ENCODE assay signal across 13 cellular contexts in genomic region chr7:120997902-120998301, GRCh38. TPM values are rescaled to one million over a fixed set of nuclear protein-coding genes. Genes with fewer than 3 reads are reported as not detected.
DNase-seq lines count a peak whose midpoint lies in the region; ATAC-seq, FAIRE-seq and TF ChIP-seq lines count a peak whose summit lies in the region.
"Had no signal": no experiment of that assay in that cellular context is flagged by ENCODE, and none has a peak within 500 bp of the region (broad histone marks: within the 10 kb centered on the region; RNA-seq: fewer than 3 reads in every experiment).

No MANE protein-coding gene starts in this region.

- CTCF ChIA-PET in K562 (lab: Yijun Ruan, JAX; ENCODE audit: low intra/inter-chr PET ratio) = no interaction called here

- no peak for TF ChIP-seq POLR2A in K562 (conservative IDR thresholded peaks at IDR 0.05)

- WGBS in heart right ventricle, 2 donors = 86 to 93% methylated on average over 7 of the region's 7 CpGs
- WGBS in K562 (ENCODE audit: insufficient coverage, low coverage, missing lambda C conversion rate) = 37% methylated on average over 7 of the region's 7 CpGs

- DNase-seq in left ventricle myocardium superior = peak; percentile 35
- DNase-seq in heart right ventricle = no peak
- DNase-seq in K562 (ENCODE audit: extremely low read depth in 1 of 4, low spot score in 3 of 4) = no peak
- peak; percentile 77 for DNase-seq in pons (ENCODE audit: low spot score)
- DNase-seq in RCC 7860 (ENCODE audit: low spot score) = no peak
- DNase-seq in RKO (ENCODE audit: low spot score) = no peak
- no peak for DNase-seq in GM10266 (ENCODE audit: extremely low spot score)
- DNase-seq: activated CD4-positive, alpha-beta memory T cell treated with anti-CD3 and anti-CD28 coated beads, Interleukin-2, amount 10 ng/mL, durations not matched to agents 7 days and 5 days; cerebellar nuclear complex; spleen had no signal

- H3K9ac ChIP-seq in K562 (ENCODE audit: insufficient read depth in 1 of 2, low read depth in 2 of 2, low read length in 2 of 2) = peak overlapping the region; percentile 10 to 62; a peak in 3 of 4 replicates

- ATAC-seq in left ventricle myocardium superior (peak; percentile 13), heart right ventricle (no peak), K562 (no peak), HG03159 (IDR thresholded peaks at IDR 0.05; ENCODE audit: unreplicated experiment) (no peak)

- intact Hi-C loops in left ventricle myocardium superior (cut with micrococcal nuclease) = no loop called here
- intact Hi-C loops in heart right ventricle (cut with DNase I) = loop anchor here in 1 of 10 donors (10.0 kb wide), 1 partner anchor 47 kb away; no protein-coding TSS in a partner anchor
- intact Hi-C loops in K562 (cut with micrococcal nuclease) = no loop called here

- in situ Hi-C loops in K562 (cut with MboI) = loop anchor here (5.0 kb wide), 1 partner anchor 79 kb away; no protein-coding TSS in a partner anchor

- H3K27ac ChIP-seq in heart right ventricle (peak overlapping the region in 5 of 10 donors; percentile 2 to 70 (median 40)), K562 (ENCODE audit: extremely low read depth, low read depth, low read length) (peak overlapping the region; percentile 65; the same call in 2 of the 3 replicates)

- H3K36me3 ChIP-seq in heart right ventricle (no peaks in the 10 kb centered on the region), K562 (ENCODE audit: control insufficient read depth, insufficient read depth, low read length) (peaks cover 94% of the 10 kb centered on the region)
- H3K36me3 ChIP-seq: spleen had no signal

- FAIRE-seq in K562 (lab: Jason Lieb, UNC) (no peak), RCC 7860 (lab: Jason Lieb, UNC) (no peak)
- FAIRE-seq: endothelial cell of umbilical vein, islet of Langerhans had no signal

- POLR2A ChIA-PET in K562 (lab: Yijun Ruan, JAX) = interaction anchor here (0.6 to 6.3 kb wide), 7 partner anchors 9 to 182 kb away, joined by 3 to 56 read pairs (median 4); partner anchors contain the start of gene CPED1

- H3K4me2 ChIP-seq in K562 (ENCODE audit: insufficient read depth, low read length) = peak overlapping the region; percentile 42; the same call in 1 of the 2 replicates

- no TSS peak for BruUV-seq in K562 (replicated peaks; lab: Mats Ljungman, UMichigan)

- H2AFZ ChIP-seq in K562 (ENCODE audit: low read depth, low read length) = no peak overlapping the region

- no peak overlapping the region for H3K4me3 ChIP-seq in heart right ventricle
- no peak overlapping the region for H3K4me3 ChIP-seq in K562
- H3K4me3 ChIP-seq: spleen had no signal

- no peaks in the 10 kb centered on the region for H3K27me3 ChIP-seq in heart right ventricle
- no peaks in the 10 kb centered on the region for H3K27me3 ChIP-seq in K562 (ENCODE audit: control insufficient read depth in 2 of 2, insufficient read depth in 2 of 2, low read length in 2 of 2)

- peaks cover 100% of the 10 kb centered on the region for H3K79me2 ChIP-seq in K562 (ENCODE audit: control insufficient read depth, insufficient read depth, low read length)

- no peaks in the 10 kb centered on the region for H3K9me1 ChIP-seq in K562 (ENCODE audit: control insufficient read depth, insufficient read depth, low read length)

- TF ChIP-seq EP300 in K562 (IDR thresholded peaks at IDR 0.05; ENCODE audit: low read length) = no peak

- no peak for TF ChIP-seq RAD21 in K562 (CRISPR knock-in tag; conservative IDR thresholded peaks at IDR 0.05 in 1 of 2, IDR thresholded peaks at IDR 0.05 in 1 of 2)

- no peaks in the 10 kb centered on the region for H3K9me3 ChIP-seq in heart right ventricle
- no peaks in the 10 kb centered on the region for H3K9me3 ChIP-seq in K562 (replicated peaks; ENCODE audit: control insufficient read depth, insufficient read depth, low read depth, low read length)
- H3K9me3 ChIP-seq: spleen had no signal

- TF ChIP-seq CTCF in heart right ventricle (IDR thresholded peaks at IDR 0.05) = no peak
- no peak for TF ChIP-seq CTCF in K562 (IDR thresholded peaks at IDR 0.05 in 2 of 3, conservative IDR thresholded peaks at IDR 0.05 in 1 of 3; ENCODE audit: insufficient read depth in 2 of 3, low read depth in 1 of 3, low read length in 3 of 3)
- no peak for TF ChIP-seq CTCF in GM10266 (IDR thresholded peaks at IDR 0.05; ENCODE audit: control insufficient read depth, insufficient read depth, low read depth, missing control alignments)

- H4K20me1 ChIP-seq in K562 (replicated peaks; ENCODE audit: control insufficient read depth, insufficient read depth, low read length) = no peaks in the 10 kb centered on the region

- H3K4me1 ChIP-seq in heart right ventricle (peaks cover 5 to 97% (median 88%) of the 10 kb centered on the region in 9 donors), K562 (replicated peaks in 1 of 2; ENCODE audit: control insufficient read depth in 2 of 2, insufficient read depth in 2 of 2, low read length in 2 of 2) (peaks cover 23 to 59% of the 10 kb centered on the region in 2 experiments)

TF ChIP-seq in K562, 482 proteins besides CTCF, POLR2A, EP300 and RAD21 (continues in another document):
- TF ChIP-seq ZFP1 (CRISPR knock-in tag; IDR thresholded peaks at IDR 0.05) (no peak), KLF6 (CRISPR knock-in tag; IDR thresholded peaks at IDR 0.05; ENCODE audit: borderline replicate concordance) (no peak), BMI1 (IDR thresholded peaks at IDR 0.05; ENCODE audit: low read length) (no peak), POLR3A (IDR thresholded peaks at IDR 0.05; ENCODE audit: borderline replicate concordance, extremely low read depth, insufficient read depth, insufficient read length) (no peak), MAFK (IDR thresholded peaks at IDR 0.05; ENCODE audit: low read length) (peak; percentile 78), MBD1 (CRISPR knock-in tag; IDR thresholded peaks at IDR 0.05) (0 out of 2 replicates have a peak, but pooled peaks have one; percentile 8), CGGBP1 (CRISPR knock-in tag; IDR thresholded peaks at IDR 0.05) (no peak), KLF1 (tag; IDR thresholded peaks at IDR 0.05) (no peak)

RNA-seq across cellular contexts. Expression of gene CPED1, which starts 9.4 kb away (rescaled TPM):
- total RNA-seq in left ventricle myocardium superior (32.8 TPM), heart right ventricle (10 to 100 TPM; 16.3 to 56.5 (median 40.9) TPM), K562 (2014; rRNA removed) (228 and 247 TPM in 2 replicates), K562 (2014; rRNA removed; fragmentation: Illumina TruSeq; extraction: Trizol) (393 and 413 TPM in 2 replicates), K562 (2015; rRNA removed; fragmentation: Illumina TruSeq; extraction: Trizol) (254 and 267 TPM in 2 replicates), K562 (2021) (290 and 301 TPM in 2 replicates)
- polyA plus RNA-seq in heart right ventricle (1 to 10 TPM; 3.9 to 4.0 TPM), K562 (2011; rRNA removed) (205 and 316 TPM in 2 replicates), K562 (2014; fragmentation: Illumina TruSeq; extraction: Trizol) (288 and 329 TPM in 2 replicates), K562 (2014; fragmentation: Nextera tagmentation; extraction: Ambion mirVana) (100 to 1,000 TPM; 221 to 292 TPM), K562 (2014; rRNA removed) (195 and 210 TPM in 2 replicates)
- 894 and 1,629 TPM in 2 replicates for total RNA-seq in K562 (2011; cell fraction: chromatin; rRNA removed; ENCODE audit: low replicate concordance)
- total RNA-seq in K562 (2011; cell fraction: nucleolus; rRNA removed) = 336 and 368 TPM in 2 replicates
- total RNA-seq in K562 (2011; cell fraction: nucleoplasm; rRNA removed) = 603 and 625 TPM in 2 replicates
- polyA plus RNA-seq in K562 (2011; cell fraction: cytosol; rRNA removed) = 91.5 and 147 TPM in 2 replicates
- polyA plus RNA-seq in K562 (2011; cell fraction: nucleus; rRNA removed) = 211 and 239 TPM in 2 replicates
- 152 and 202 TPM in 2 replicates for polyA plus RNA-seq in K562 (2012)
- 717 and 810 TPM in 2 replicates for polyA minus RNA-seq in K562 (2011; rRNA and poly(A)+ RNA removed)
- polyA minus RNA-seq in K562 (2011; cell fraction: cytosol; rRNA and poly(A)+ RNA removed) = 96.8 and 138 TPM in 2 replicates
- polyA minus RNA-seq in K562 (2011; cell fraction: nucleus; rRNA and poly(A)+ RNA removed) = 704 and 866 TPM in 2 replicates
- total RNA-seq: activated CD4-positive, alpha-beta memory T cell treated with anti-CD3 and anti-CD28 coated beads, Interleukin-2, amount 10 ng/mL, durations not matched to agents 7 days and 5 days had no signal

RNA-seq across cellular contexts. Expression of gene ING3, which starts 47.3 kb away (rescaled TPM):
- total RNA-seq in left ventricle myocardium superior (14.3 TPM), heart right ventricle (10 to 100 TPM; 11.8 to 18.1 (median 13.9) TPM), K562 (2014; rRNA removed) (19.8 and 22.8 TPM in 2 replicates), K562 (2014; rRNA removed; fragmentation: Illumina TruSeq; extraction: Trizol) (50.4 and 59.3 TPM in 2 replicates), K562 (2015; rRNA removed; fragmentation: Illumina TruSeq; extraction: Trizol) (38.8 and 43.9 TPM in 2 replicates), K562 (2021) (37.0 and 38.1 TPM in 2 replicates)
- polyA plus RNA-seq in heart right ventricle (1 to 10 TPM; 6.0 to 7.8 TPM), K562 (2011; rRNA removed) (38.2 and 54.6 TPM in 2 replicates), K562 (2014; fragmentation: Illumina TruSeq; extraction: Trizol) (50.3 and 58.0 TPM in 2 replicates), K562 (2014; fragmentation: Nextera tagmentation; extraction: Ambion mirVana) (100 to 1,000 TPM; 216 to 233 TPM), K562 (2014; rRNA removed) (36.0 and 43.8 TPM in 2 replicates)
- 16.8 and 65.4 TPM in 2 replicates for total RNA-seq in K562 (2011; cell fraction: chromatin; rRNA removed; ENCODE audit: low replicate concordance)
- total RNA-seq in K562 (2011; cell fraction: nucleolus; rRNA removed) = 11.8 and 15.3 TPM in 2 replicates
- total RNA-seq in K562 (2011; cell fraction: nucleoplasm; rRNA removed) = 29.0 and 51.5 TPM in 2 replicates
- polyA plus RNA-seq in K562 (2011; cell fraction: cytosol; rRNA removed) = 8.1 and 14.7 TPM in 2 replicates
- 19.7 and 49.3 TPM in 2 replicates for polyA plus RNA-seq in K562 (2011; cell fraction: nucleus; rRNA removed)
- 34.5 and 42.1 TPM in 2 replicates for polyA plus RNA-seq in K562 (2012)
- polyA minus RNA-seq in K562 (2011; rRNA and poly(A)+ RNA removed) = 54.3 and 56.3 TPM in 2 replicates
- polyA minus RNA-seq in K562 (2011; cell fraction: cytosol; rRNA and poly(A)+ RNA removed) = 12.3 and 13.2 TPM in 2 replicates
- polyA minus RNA-seq in K562 (2011; cell fraction: nucleus; rRNA and poly(A)+ RNA removed) = 27.2 and 55.6 TPM in 2 replicates

Comparison
In these comparisons a context has a peak if more than half of its experiments do, and no peak if none do; other contexts are left out.
1. DNase-seq: peak in left ventricle myocardium superior (single experiment) and pons (single experiment); none in heart right ventricle (0 of 2), K562 (0 of 4), RCC 7860 (single experiment), RKO (single experiment) and GM10266 (single experiment).